ENCODE assay signal across 14 cellular contexts in genomic region chr6:141848029-141848890, GRCh38.
DNase-seq lines count a peak whose midpoint lies in the region; ATAC-seq and TF ChIP-seq lines count a peak whose summit lies in the region.
"Had no signal": no experiment of that assay in that cellular context is flagged by ENCODE, and none has a peak within 500 bp of the region (broad histone marks: within the 10 kb centered on the region; RNA-seq: fewer than 3 reads in every experiment).

No MANE protein-coding gene starts in this region.

- peak; percentile 4 for DNase-seq in stimulated activated CD8-positive, alpha-beta memory T cell treated with anti-CD3 and anti-CD28 coated beads, Interleukin-12 subunit alpha, Interleukin-12 subunit beta, amount 100 ng/mL, for 1 hour (ENCODE audit: low read depth)
- DNase-seq in stimulated activated CD8-positive, alpha-beta memory T cell treated with anti-CD3 and anti-CD28 coated beads, Interleukin-4, amount 100 ng/mL, for 48 hours, result no peak
- DNase-seq in T-helper 22 cell (ENCODE audit: low read depth) (peak; percentile 13), epithelial cell of proximal tubule (ENCODE audit: low read depth) (peak; percentile 61), NCI-H2029 (lab: John Stamatoyannopoulos, UW) (no peak), DMS53 (lab: John Stamatoyannopoulos, UW) (no peak)
- DNase-seq: GF-D8; NCI-H146; NCI-H69; SHP77; stimulated activated CD4-positive, alpha-beta T cell treated with anti-CD3 and anti-CD28 coated beads, Interleukin-1b, Interleukin-23, amount 100 ng/mL, for 48 hours had no signal

- no peaks in the 10 kb centered on the region for H3K36me3 ChIP-seq in gastroesophageal sphincter

- no peaks in the 10 kb centered on the region for H3K9me3 ChIP-seq in gastroesophageal sphincter

- TF ChIP-seq POLR2A in gastroesophageal sphincter (IDR thresholded peaks at IDR 0.05), result no peak

- H3K4me3 ChIP-seq in epithelial cell of proximal tubule (ENCODE audit: low read depth, low read length) (no peak overlapping the region), gastroesophageal sphincter (no peak overlapping the region)

- ATAC-seq in gastroesophageal sphincter (no peak), GM21528 (IDR thresholded peaks at IDR 0.05; ENCODE audit: low FRiP score, unreplicated experiment) (no peak)
- ATAC-seq: stimulated activated memory B cell treated with anti-CD40 and anti-IgM and Interleukin-4, amounts not matched to agents 10 μg/mL and 1 μg/mL and 100 μg/mL, for 72 hours had no signal

- TF ChIP-seq CTCF in epithelial cell of proximal tubule (conservative IDR thresholded peaks at IDR 0.05; ENCODE audit: low read depth, low read length) (no peak), gastroesophageal sphincter (IDR thresholded peaks at IDR 0.05) (no peak)

- H3K27ac ChIP-seq in gastroesophageal sphincter, result no peak overlapping the region

- WGBS in gastroesophageal sphincter (ENCODE audit: low coverage in 1 of 2), 2 donors, result 80 to 83% methylated on average over 2 to 6 of the region's 6 CpGs

- no peaks in the 10 kb centered on the region for H3K27me3 ChIP-seq in gastroesophageal sphincter

- H3K4me1 ChIP-seq in gastroesophageal sphincter, result no peaks in the 10 kb centered on the region

- TF ChIP-seq EP300 in gastroesophageal sphincter (IDR thresholded peaks at IDR 0.05), result no peak

Comparison
In these comparisons a context has a peak if more than half of its experiments do, and no peak if none do; other contexts are left out.
1. DNase-seq: peak in stimulated activated CD8-positive, alpha-beta memory T cell treated with anti-CD3 and anti-CD28 coated beads, Interleukin-12 subunit alpha, Interleukin-12 subunit beta, amount 100 ng/mL, for 1 hour (single experiment), T-helper 22 cell (single experiment) and epithelial cell of proximal tubule (single experiment); none in stimulated activated CD8-positive, alpha-beta memory T cell treated with anti-CD3 and anti-CD28 coated beads, Interleukin-4, amount 100 ng/mL, for 48 hours (single experiment), NCI-H2029 (single experiment) and DMS53 (single experiment).